In genomic region chr9:38018964-38019602, GRCh38 we compare ENCODE assay signal across 10 cellular contexts. TPM values are rescaled to one million over a fixed set of nuclear protein-coding genes. Genes with fewer than 3 reads are reported as not detected.
DNase-seq lines count a peak whose midpoint lies in the region; ATAC-seq, FAIRE-seq and TF ChIP-seq lines count a peak whose summit lies in the region.
"Had no signal": no experiment of that assay in that cellular context is flagged by ENCODE, and none has a peak within 500 bp of the region (broad histone marks: within the 10 kb centered on the region; RNA-seq: fewer than 3 reads in every experiment).

No MANE protein-coding gene starts in this region.

- H3K9me3 ChIP-seq in HepG2 (ENCODE audit: low read length) = no peaks in the 10 kb centered on the region
- no peaks in the 10 kb centered on the region for H3K9me3 ChIP-seq in CD8-positive, alpha-beta T cell (ENCODE audit: low read length)

- H3K4me2 ChIP-seq in HepG2 (ENCODE audit: low read depth, low read length) = peak overlapping the region; percentile 64

- in situ Hi-C loops in brain microvascular endothelial cell (cut with HindIII; ENCODE audit: low pct_ligation_motif_present, low sequenced_read_pairs) (no loop called here), HepG2 (cut with HindIII; ENCODE audit: extremely low pct_ligation_motif_present, low pct_unique_long_range_greater_than_20kb) (no loop called here)

- FAIRE-seq in HepG2 (lab: Jason Lieb, UNC) (peak; percentile 4), urothelium cell line (lab: Jason Lieb, UNC) (no peak), GM19239 (lab: Jason Lieb, UNC) (no peak)
- FAIRE-seq: A204.1 had no signal

- H3K27ac Mint-ChIP-seq in CD8-positive, alpha-beta T cell = no peak overlapping the region

- TF ChIP-seq EP300 in HepG2 (IDR thresholded peaks at IDR 0.05; ENCODE audit: low read depth in 2 of 2, low read length in 2 of 2) (no peak), HepG2 (CRISPR knock-in tag; IDR thresholded peaks at IDR 0.05; ENCODE audit: borderline replicate concordance) (no peak)

- intact Hi-C loops in HepG2 (cut with micrococcal nuclease; ENCODE audit: unreplicated experiment) = no loop called here
- intact Hi-C loops in CD8-positive, alpha-beta T cell (cut with DNase I, micrococcal nuclease) = no loop called here

- H3K79me2 ChIP-seq in HepG2 (ENCODE audit: insufficient read depth, low read length) = peaks cover 87% of the 10 kb centered on the region

- H3K27ac ChIP-seq in brain microvascular endothelial cell (peak overlapping the region; percentile 92), HepG2 (ENCODE audit: extremely low read length, insufficient read depth, low read length) (peak overlapping the region; percentile 68)
- H3K27ac ChIP-seq in CD8-positive, alpha-beta T cell (ENCODE audit: low read depth, low read length) = no peak overlapping the region

- peak; percentile 68 for ATAC-seq in HepG2
- no peak for ATAC-seq in CD8-positive, alpha-beta T cell
- no peak for ATAC-seq in GM18909 (IDR thresholded peaks at IDR 0.05; ENCODE audit: poor library complexity, unreplicated experiment)

- no peaks in the 10 kb centered on the region for H3K27me3 Mint-ChIP-seq in CD8-positive, alpha-beta T cell (ENCODE audit: low read depth)

- no peaks in the 10 kb centered on the region for H3K9me3 Mint-ChIP-seq in CD8-positive, alpha-beta T cell

- no peak for TF ChIP-seq RAD21 in HepG2 (CRISPR knock-in tag; IDR thresholded peaks at IDR 0.05)

- no peaks in the 10 kb centered on the region for H3K27me3 ChIP-seq in brain microvascular endothelial cell (replicated peaks)
- H3K27me3 ChIP-seq in HepG2 (ENCODE audit: control insufficient read depth in 1 of 2, insufficient read depth in 2 of 2, low read length in 2 of 2) = no peaks in the 10 kb centered on the region
- no peaks in the 10 kb centered on the region for H3K27me3 ChIP-seq in CD8-positive, alpha-beta T cell (ENCODE audit: insufficient read depth, low read length)

- H3K36me3 ChIP-seq in brain microvascular endothelial cell (replicated peaks) = peaks cover 6% of the 10 kb centered on the region
- peaks cover 26 to 51% of the 10 kb centered on the region in 2 experiments for H3K36me3 ChIP-seq in HepG2 (replicated peaks in 1 of 2; ENCODE audit: control insufficient read depth in 1 of 2, insufficient read depth in 2 of 2, low read length in 2 of 2)
- H3K36me3 ChIP-seq in CD8-positive, alpha-beta T cell (ENCODE audit: insufficient read depth, low read length) = no peaks in the 10 kb centered on the region

- CTCF ChIA-PET in HepG2 (lab: Yijun Ruan, JAX; ENCODE audit: low intra/inter-chr PET ratio, low total read pairs) = no interaction called here
- CTCF ChIA-PET in CD8-positive, alpha-beta T cell (lab: Charles Lee) = no interaction called here

- H3K4me3 ChIP-seq in brain microvascular endothelial cell (ENCODE audit: low read depth, low read length) (no peak overlapping the region), HepG2 (replicated peaks in 1 of 3; ENCODE audit: insufficient read depth in 1 of 3, low read depth in 2 of 3, low read length in 3 of 3) (no peak overlapping the region; a peak in 1 of 6 replicates)
- no peak overlapping the region for H3K4me3 ChIP-seq in CD8-positive, alpha-beta T cell (ENCODE audit: low read depth, low read length)

- peaks cover 19% of the 10 kb centered on the region; the same call in 1 of the 2 replicates for H4K20me1 ChIP-seq in HepG2 (ENCODE audit: insufficient read depth, low read length)

- H3K9ac ChIP-seq in HepG2 (ENCODE audit: insufficient read depth, low read depth, low read length) = peak overlapping the region; percentile 45

- no peaks in the 10 kb centered on the region for H3K4me1 Mint-ChIP-seq in CD8-positive, alpha-beta T cell (ENCODE audit: low read depth)

- 13% methylated on average over 4 of the region's 6 CpGs for WGBS in HepG2 (ENCODE audit: low lambda C conversion rate)

- no peaks in the 10 kb centered on the region for H3K36me3 Mint-ChIP-seq in CD8-positive, alpha-beta T cell

- H3K4me1 ChIP-seq in HepG2 (ENCODE audit: insufficient read depth, low read length) = peaks cover 83% of the 10 kb centered on the region
- H3K4me1 ChIP-seq in CD8-positive, alpha-beta T cell (ENCODE audit: insufficient read depth, low read length) = no peaks in the 10 kb centered on the region

- TF ChIP-seq CTCF in brain microvascular endothelial cell (IDR thresholded peaks at IDR 0.05; ENCODE audit: low read depth, low read length, missing control alignments) (no peak), HepG2 (CRISPR knock-in tag; IDR thresholded peaks at IDR 0.05) (no peak)
- no peak for TF ChIP-seq CTCF in CD8-positive, alpha-beta T cell (IDR thresholded peaks at IDR 0.05)

- H3K4me3 Mint-ChIP-seq in CD8-positive, alpha-beta T cell = no peak overlapping the region

- TF ChIP-seq POLR2A in HepG2 (IDR thresholded peaks at IDR 0.05; ENCODE audit: insufficient read depth in 1 of 2, low read depth in 2 of 2, low read length in 2 of 2) = no peak

- DNase-seq in NCI-H2227 (lab: John Stamatoyannopoulos, UW; ENCODE audit: unreplicated experiment) = peak; percentile 4
- DNase-seq in NCI-H2227 treated with DMSO at 0.1 percent for 48 hours (lab: John Stamatoyannopoulos, UW) = no peak
- DNase-seq in brain microvascular endothelial cell = peak; percentile 86
- DNase-seq in HepG2 (ENCODE audit: low spot score) = peak; percentile 63
- peak; percentile 79 for DNase-seq in urothelium cell line (ENCODE audit: low spot score)
- no peak for DNase-seq in GM19239 (ENCODE audit: insufficient read length, low spot score)
- no peak for DNase-seq in CD8-positive, alpha-beta T cell
- DNase-seq: MV-4-11 had no signal

- no TSS peak for BruUV-seq in HepG2 (replicated peaks; lab: Mats Ljungman, UMichigan)

- POLR2A ChIA-PET in HepG2 (lab: Yijun Ruan, JAX) = interaction anchor here (0.8 to 3.7 kb wide), 10 partner anchors 10 to 110 kb away, joined by 3 to 28 read pairs (median 4); partner anchors contain the start of gene SHB
- POLR2A ChIA-PET in CD8-positive, alpha-beta T cell (lab: Charles Lee) = no interaction called here

- no peak overlapping the region for H2AFZ ChIP-seq in HepG2 (ENCODE audit: low read length)

TF ChIP-seq in HepG2, 621 proteins besides CTCF, POLR2A, EP300 and RAD21 (continues in another document):
- TF ChIP-seq CHD2 (IDR thresholded peaks at IDR 0.05; ENCODE audit: low read depth, low read length) (no peak), SAP130 (CRISPR knock-in tag; IDR thresholded peaks at IDR 0.05; ENCODE audit: low read depth) (0 out of 2 replicates have a peak, but pooled peaks have one; percentile 8), MXD1 (CRISPR knock-in tag; IDR thresholded peaks at IDR 0.05) (no peak), TERF1 (CRISPR knock-in tag; IDR thresholded peaks at IDR 0.05) (no peak)
- TF ChIP-seq, protein P1, sequence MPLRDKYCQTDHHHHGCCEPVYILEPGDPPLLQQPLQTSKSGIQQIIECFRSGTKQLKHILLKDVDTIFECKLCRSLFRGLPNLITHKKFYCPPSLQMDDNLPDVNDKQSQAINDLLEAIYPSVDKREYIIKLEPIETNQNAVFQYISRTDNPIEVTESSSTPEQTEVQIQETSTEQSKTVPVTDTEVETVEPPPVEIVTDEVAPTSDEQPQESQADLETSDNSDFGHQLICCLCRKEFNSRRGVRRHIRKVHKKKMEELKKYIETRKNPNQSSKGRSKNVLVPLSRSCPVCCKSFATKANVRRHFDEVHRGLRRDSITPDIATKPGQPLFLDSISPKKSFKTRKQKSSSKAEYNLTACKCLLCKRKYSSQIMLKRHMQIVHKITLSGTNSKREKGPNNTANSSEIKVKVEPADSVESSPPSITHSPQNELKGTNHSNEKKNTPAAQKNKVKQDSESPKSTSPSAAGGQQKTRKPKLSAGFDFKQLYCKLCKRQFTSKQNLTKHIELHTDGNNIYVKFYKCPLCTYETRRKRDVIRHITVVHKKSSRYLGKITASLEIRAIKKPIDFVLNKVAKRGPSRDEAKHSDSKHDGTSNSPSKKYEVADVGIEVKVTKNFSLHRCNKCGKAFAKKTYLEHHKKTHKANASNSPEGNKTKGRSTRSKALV (CRISPR knock-in tag; IDR thresholded peaks at IDR 0.05) = peak; percentile 28; the same call in 1 of the 2 replicates

RNA-seq across cellular contexts. Expression of gene SHB, which starts 49.9 kb away (rescaled TPM):
- total RNA-seq in HepG2 (2016; rRNA removed; fragmentation: Illumina TruSeq; extraction: Trizol) = 14.7 and 19.4 TPM in 2 replicates
- 7.3 and 8.2 TPM in 2 replicates for total RNA-seq in HepG2 (2016; cell fraction: cytosol; rRNA removed; fragmentation: Illumina TruSeq; extraction: Trizol; ENCODE audit: low read depth)
- 12.9 and 18.0 TPM in 2 replicates for total RNA-seq in HepG2 (2016; cell fraction: insoluble cytoplasmic fraction; rRNA removed; fragmentation: Illumina TruSeq; extraction: Trizol)
- total RNA-seq in HepG2 (2016; cell fraction: membrane; rRNA removed; fragmentation: Illumina TruSeq; extraction: Trizol) = 16.0 and 20.4 TPM in 2 replicates
- 12.0 and 14.5 TPM in 2 replicates for total RNA-seq in HepG2 (2016; cell fraction: nucleus; rRNA removed; fragmentation: Illumina TruSeq; extraction: Trizol)
- 20.7 and 25.3 TPM in 2 replicates for polyA plus RNA-seq in HepG2 (2011; rRNA removed)
- 19.8 and 24.1 TPM in 2 replicates for polyA plus RNA-seq in HepG2 (2011; cell fraction: cytosol; rRNA removed)
- polyA plus RNA-seq in HepG2 (2011; cell fraction: nucleus; rRNA removed) = 26.3 and 29.8 TPM in 2 replicates
- polyA plus RNA-seq in HepG2 (2012) = 16.2 and 22.8 TPM in 2 replicates
- 9.0 and 11.2 TPM in 2 replicates for polyA plus RNA-seq in HepG2 (2016; cell fraction: cytosol; fragmentation: Illumina TruSeq; extraction: Trizol; ENCODE audit: low read depth)
- 21.3 and 23.2 TPM in 2 replicates for polyA plus RNA-seq in HepG2 (2016; cell fraction: insoluble cytoplasmic fraction; fragmentation: Illumina TruSeq; extraction: Trizol; ENCODE audit: low read depth)
- polyA plus RNA-seq in HepG2 (2016; cell fraction: membrane; fragmentation: Illumina TruSeq; extraction: Trizol; ENCODE audit: low read depth) = 18.0 and 21.9 TPM in 2 replicates
- 17.6 and 17.8 TPM in 2 replicates for polyA plus RNA-seq in HepG2 (2016; cell fraction: nucleus; fragmentation: Illumina TruSeq; extraction: Trizol; ENCODE audit: insufficient read depth, low read depth)
- polyA minus RNA-seq in HepG2 (2011; rRNA and poly(A)+ RNA removed; ENCODE audit: low replicate concordance) = 8.6 and 37.7 TPM in 2 replicates
- 28.1 and 28.8 TPM in 2 replicates for polyA minus RNA-seq in HepG2 (2011; cell fraction: cytosol; rRNA and poly(A)+ RNA removed)
- 42.1 and 49.2 TPM in 2 replicates for polyA minus RNA-seq in HepG2 (2011; cell fraction: nucleus; rRNA and poly(A)+ RNA removed)
- 1 to 10 TPM; 2.4 to 3.0 TPM for total RNA-seq in CD8-positive, alpha-beta T cell

Comparison
In these comparisons a context has a peak if more than half of its experiments do, and no peak if none do; other contexts are left out.
1. DNase-seq: peak in NCI-H2227 (single experiment), brain microvascular endothelial cell (single experiment), HepG2 (single experiment) and urothelium cell line (single experiment); none in NCI-H2227 treated with DMSO at 0.1 percent for 48 hours (single experiment), GM19239 (single experiment) and CD8-positive, alpha-beta T cell (0 of 7).